Comparison of ENCODE assay signal across 7 cellular contexts in the genomic region with DNA sequence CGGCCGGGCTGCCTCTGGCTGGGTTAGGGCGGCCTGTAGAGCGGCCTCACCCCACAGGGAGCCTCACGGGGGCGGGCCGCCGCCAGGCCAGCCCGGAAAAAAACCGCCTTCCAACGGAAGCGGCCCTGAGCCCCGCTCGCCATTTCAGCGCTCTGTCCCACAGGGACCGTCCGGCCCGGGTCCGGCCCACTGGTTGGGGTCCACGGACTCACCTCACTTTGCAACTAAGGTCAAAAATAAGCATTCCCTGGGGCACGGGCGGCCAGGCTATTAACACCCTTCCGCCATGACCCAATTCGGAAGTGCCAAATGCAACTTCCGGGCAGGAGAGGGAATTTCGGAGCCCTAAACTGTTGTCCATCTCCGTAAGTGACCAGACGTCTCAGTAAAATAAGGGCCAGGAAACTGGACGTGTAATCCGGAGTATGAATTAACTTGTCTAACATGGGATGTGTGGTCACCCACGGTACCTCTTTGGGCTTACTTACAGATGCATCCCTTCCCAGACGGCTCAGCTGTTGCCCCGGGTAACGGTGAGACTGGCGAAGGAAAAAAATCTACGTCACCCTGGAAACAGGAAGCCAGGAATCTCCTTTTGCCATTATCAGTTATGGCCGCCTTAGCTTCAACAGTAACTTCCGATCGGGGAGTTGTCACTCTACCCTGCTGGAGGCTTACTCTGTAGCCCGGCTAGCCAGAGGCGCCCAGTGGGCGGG. TPM values are rescaled to one million over a fixed set of nuclear protein-coding genes. Genes with fewer than 3 reads are reported as not detected.
DNase-seq lines count a peak whose midpoint lies in the region; ATAC-seq and TF ChIP-seq lines count a peak whose summit lies in the region.

TSS of gene BBIP1 (minus strand) at position 548 of the 716 bp plus-strand sequence. CDS start 1,023 bp downstream, outside the sequence.

- no peaks in the 10 kb centered on the region for H3K9me3 Mint-ChIP-seq in GM23338
- H3K9me3 Mint-ChIP-seq in progenitor cell of endocrine pancreas (ENCODE audit: low read depth), result no peaks in the 10 kb centered on the region

- peak; percentile 94 for ATAC-seq in GM23338
- ATAC-seq in right cardiac atrium, result peak; percentile 97 to 98

- H3K9me3 ChIP-seq in right cardiac atrium (ENCODE audit: control insufficient read depth, low read length), result no peaks in the 10 kb centered on the region

- DNase-seq in GM23338 (ENCODE audit: low spot score), result no peak
- peak; percentile 97 for DNase-seq in RWPE1 (ENCODE audit: low spot score)
- peak; percentile 100 for DNase-seq in astrocyte of the cerebellum (ENCODE audit: low read depth)
- DNase-seq in right cardiac atrium, result peak in 1 of 3 donors; percentile 99
- DNase-seq in progenitor cell of endocrine pancreas (ENCODE audit: low spot score, unreplicated experiment), result peak; percentile 94

- H4K20me1 ChIP-seq in GM23338 (replicated peaks; ENCODE audit: insufficient read depth) (0 out of 2 replicates have a peak, but pooled peaks cover 4% of the 10 kb centered on the region), KMS-11 (ENCODE audit: insufficient read depth) (0 out of 2 replicates have a peak, but pooled peaks cover 4% of the 10 kb centered on the region)

- POLR2A ChIA-PET in RWPE1 (lab: Yijun Ruan, JAX; ENCODE audit: low non-redundant PET), result interaction anchor here (0.7 to 1.2 kb wide), 4 partner anchors 10 to 709 kb away, joined by 3 to 6 read pairs (median 4); no protein-coding TSS in a partner anchor

- intact Hi-C loops in right cardiac atrium (cut with DNase I), result no loop called here

- peaks cover 16% of the 10 kb centered on the region for H3K4me1 ChIP-seq in GM23338 (ENCODE audit: insufficient read depth)
- peaks cover 49% of the 10 kb centered on the region for H3K4me1 ChIP-seq in KMS-11 (ENCODE audit: low read depth, poor library complexity, severe bottlenecking)
- peaks cover 3% of the 10 kb centered on the region for H3K4me1 ChIP-seq in right cardiac atrium (ENCODE audit: control insufficient read depth, insufficient read depth, low read length)

- H3K27ac ChIP-seq in GM23338 (ENCODE audit: low read depth), result peak within 1 kb of the TSS; percentile 95
- H3K27ac ChIP-seq in KMS-11, result peak within 1 kb of the TSS; percentile 90
- peak within 1 kb of the TSS; percentile 97 for H3K27ac ChIP-seq in RWPE1
- peak within 1 kb of the TSS; percentile 100 for H3K27ac ChIP-seq in right cardiac atrium (ENCODE audit: low read length)

- H3K4me3 ChIP-seq in GM23338 (peak within 1 kb of the TSS; percentile 65), KMS-11 (IDR thresholded peaks at IDR 0.05; ENCODE audit: insufficient read depth, low read depth, low read length) (peak within 1 kb of the TSS; percentile 57), astrocyte of the cerebellum (ENCODE audit: low read depth, low read length) (peak within 1 kb of the TSS; percentile 69), right cardiac atrium (ENCODE audit: low read length) (peak within 1 kb of the TSS; percentile 99)

- TF ChIP-seq CTCF in GM23338 (conservative IDR thresholded peaks at IDR 0.05; ENCODE audit: low read depth in 2 of 2) (no peak), KMS-11 (conservative IDR thresholded peaks at IDR 0.05; ENCODE audit: low read depth, low read length) (0 out of 2 replicates have a peak, but pooled peaks have one; percentile 27), RWPE1 (conservative IDR thresholded peaks at IDR 0.05; ENCODE audit: low read depth) (0 out of 2 replicates have a peak, but pooled peaks have one; percentile 0), astrocyte of the cerebellum (IDR thresholded peaks at IDR 0.05; ENCODE audit: low read depth, low read length, missing control alignments) (no peak), progenitor cell of endocrine pancreas (IDR thresholded peaks at IDR 0.05; ENCODE audit: unreplicated experiment) (peak; percentile 4)

- no peaks in the 10 kb centered on the region for H3F3A ChIP-seq in GM23338 (replicated peaks; ENCODE audit: low read depth)

- H3K79me2 ChIP-seq in GM23338 (replicated peaks; ENCODE audit: insufficient read depth) (peaks cover 44% of the 10 kb centered on the region), KMS-11 (ENCODE audit: insufficient read depth, low read depth) (peaks cover 46% of the 10 kb centered on the region)

- H3K4me2 ChIP-seq in GM23338 (peak within 1 kb of the TSS; percentile 83), KMS-11 (peak within 1 kb of the TSS; percentile 98)

- H3K4me3 Mint-ChIP-seq in GM23338 (peak within 1 kb of the TSS; percentile 88), progenitor cell of endocrine pancreas (ENCODE audit: low read depth) (peak within 1 kb of the TSS; percentile 84)

- H3K36me3 Mint-ChIP-seq in GM23338 (ENCODE audit: low read depth), result 0 out of 3 replicates have a peak, but pooled peaks cover 4% of the 10 kb centered on the region
- H3K36me3 Mint-ChIP-seq in progenitor cell of endocrine pancreas (ENCODE audit: insufficient read depth), result peaks cover 1% of the 10 kb centered on the region

- peak within 1 kb of the TSS; percentile 99 for H3K27ac Mint-ChIP-seq in GM23338
- H3K27ac Mint-ChIP-seq in progenitor cell of endocrine pancreas, result peak within 1 kb of the TSS; percentile 99

- peak within 1 kb of the TSS; percentile 83 for H3K9ac ChIP-seq in KMS-11

- WGBS in right cardiac atrium, result under 1% methylated on average over 42 of the region's 42 CpGs

- in situ Hi-C loops in astrocyte of the cerebellum (cut with HindIII; ENCODE audit: low sequenced_read_pairs), result no loop called here

- peaks cover 9% of the 10 kb centered on the region for H3K27me3 Mint-ChIP-seq in GM23338 (ENCODE audit: insufficient read depth, low read depth, poor library complexity)
- no peaks in the 10 kb centered on the region for H3K27me3 Mint-ChIP-seq in progenitor cell of endocrine pancreas

- no peaks in the 10 kb centered on the region for H3K27me3 ChIP-seq in GM23338 (ENCODE audit: insufficient read depth)
- no peaks in the 10 kb centered on the region for H3K27me3 ChIP-seq in KMS-11 (ENCODE audit: insufficient read depth, low read depth)
- H3K27me3 ChIP-seq in right cardiac atrium (ENCODE audit: control insufficient read depth, insufficient read depth), result no peaks in the 10 kb centered on the region

- no peaks in the 10 kb centered on the region for H3K36me3 ChIP-seq in GM23338 (ENCODE audit: insufficient read depth)
- H3K36me3 ChIP-seq in KMS-11 (ENCODE audit: insufficient read depth), result no peaks in the 10 kb centered on the region

- CTCF ChIA-PET in RWPE1 (lab: Yijun Ruan, JAX), result interaction anchor here (0.6 to 1.0 kb wide), 2 partner anchors 172 to 247 kb away, joined by 3 to 7 read pairs; no protein-coding TSS in a partner anchor

- H2AFZ ChIP-seq in GM23338 (peak within 1 kb of the TSS; percentile 48; the same call in 1 of the 2 replicates), KMS-11 (ENCODE audit: low read depth) (peak within 1 kb of the TSS; percentile 91)

- H3K9me2 ChIP-seq in GM23338 (ENCODE audit: insufficient read depth), result no peaks in the 10 kb centered on the region

- H3K4me1 Mint-ChIP-seq in GM23338 (peaks cover 23% of the 10 kb centered on the region; the same call in 2 of the 3 replicates), progenitor cell of endocrine pancreas (ENCODE audit: low read depth) (peaks cover 18% of the 10 kb centered on the region)

- peak; percentile 58 for TF ChIP-seq POLR2A in GM10847 (IDR thresholded peaks at IDR 0.05; ENCODE audit: extremely low read depth, insufficient read length)

RNA-seq across cellular contexts. Expression of gene BBIP1, which starts in this region (rescaled TPM):
- 14.8 and 20.6 TPM in 2 replicates for total RNA-seq in GM23338 (2014; rRNA removed; shearing (Covaris generic))
- polyA plus RNA-seq in GM23338 (2016; fragmentation: Nextera tagmentation; extraction: Ambion mirVana) (50.6 and 56.5 TPM in 2 replicates), right cardiac atrium (30.0 TPM)
- total RNA-seq in right cardiac atrium (10 to 100 TPM; 24.5 to 27.8 (median 26.9) TPM), progenitor cell of endocrine pancreas (26.8 and 29.9 TPM in 2 replicates)

Comparison
In these comparisons a context has a peak if more than half of its experiments do, and no peak if none do; other contexts are left out.
1. CTCF ChIP-seq: peak in KMS-11 (single experiment), RWPE1 (single experiment) and progenitor cell of endocrine pancreas (single experiment); none in GM23338 (0 of 2) and astrocyte of the cerebellum (single experiment).
2. Peak in every context shown above with its lines, with median percentiles within 50 percentile points of each other: H3K27ac ChIP-seq and H3K4me3 ChIP-seq.